24 cellular contexts compared by ENCODE assay signal in genomic region chr14:57403521-57403864, GRCh38.
"Had no signal": no experiment of that assay in that cellular context is flagged by ENCODE, and none has a peak within 500 bp of the region (broad histone marks: within the 10 kb centered on the region; RNA-seq: fewer than 3 reads in every experiment).

No MANE protein-coding gene starts in this region.

- H3K9me3 Mint-ChIP-seq: activated naive CD4-positive, alpha-beta T cell treated with anti-CD3 and anti-CD28 coated beads, Interleukin-2, amount 10 ng/mL, durations not matched to agents 7 days and 5 days; dendritic cell treated with granulocyte-macrophage colony-stimulating factor and Interleukin-4, amounts not matched to agents 40 ng/mL and 50 ng/mL, for 4 days; naive thymus-derived CD8-positive, alpha-beta T cell; neural crest cell; WTC11 had no signal

- H3K9me3 ChIP-seq: esophagus squamous epithelium, thoracic aorta had no signal

- H3K4me1 Mint-ChIP-seq: neural crest cell, WTC11 had no signal

- H2AFZ ChIP-seq: parathyroid adenoma had no signal

- H3K27me3 ChIP-seq: esophagus squamous epithelium had no signal

- DNase-seq: activated CD4-positive, alpha-beta T cell treated with anti-CD3 and anti-CD28 coated beads for 1 hour; activated CD4-positive, alpha-beta T cell treated with anti-CD3 and anti-CD28 coated beads, Interleukin-2, amount 50 U/mL, for 1 hour; activated CD8-positive, alpha-beta memory T cell treated with anti-CD3 and anti-CD28 coated beads for 24 hours; activated effector memory CD4-positive, alpha-beta T cell treated with anti-CD3 and anti-CD28 coated beads, Interleukin-2, amount 50 U/mL, for 16 hours; activated naive CD4-positive, alpha-beta T cell treated with anti-CD3 and anti-CD28 coated beads, Interleukin-2, amount 10 ng/mL, durations not matched to agents 7 days and 5 days; amygdala; central memory CD4-positive, alpha-beta T cell; esophagus squamous epithelium; head of caudate nucleus; hippocampal formation; midbrain; naive thymus-derived CD8-positive, alpha-beta T cell; nucleus accumbens; stimulated activated CD4-positive, alpha-beta T cell treated with anti-CD3 and anti-CD28 coated beads, Interleukin-15, amount 100 ng/mL, for 24 hours; stimulated activated CD4-positive, alpha-beta T cell treated with anti-CD3 and anti-CD28 coated beads, Interleukin-2, amount 100 ng/mL, for 24 hours; stimulated activated naive CD8-positive, alpha-beta T cell treated with anti-CD3 and anti-CD28 coated beads, Interleukin-15, Interleukin-2, amounts not matched to agents 100 U/mL and 50 U/mL, for 24 hours; trophoblast cell had no signal

- H3K4me3 ChIP-seq: esophagus squamous epithelium, thoracic aorta had no signal

- H3K27me3 Mint-ChIP-seq: activated naive CD4-positive, alpha-beta T cell treated with anti-CD3 and anti-CD28 coated beads, Interleukin-2, amount 10 ng/mL, durations not matched to agents 7 days and 5 days; dendritic cell treated with granulocyte-macrophage colony-stimulating factor and Interleukin-4, amounts not matched to agents 40 ng/mL and 50 ng/mL, for 4 days; naive thymus-derived CD8-positive, alpha-beta T cell had no signal

- H3K9ac ChIP-seq: parathyroid adenoma had no signal

- H3K27ac ChIP-seq: epithelial cell of prostate, esophagus squamous epithelium, parathyroid adenoma, thoracic aorta had no signal

- ATAC-seq: naive thymus-derived CD8-positive, alpha-beta T cell; right cardiac atrium; stimulated activated naive CD8-positive, alpha-beta T cell treated with anti-CD3 and anti-CD28 coated beads, Interleukin-15, Interleukin-2, amounts not matched to agents 100 U/mL and 50 U/mL, for 24 hours; WTC11 had no signal

- H3K4me3 Mint-ChIP-seq: activated naive CD4-positive, alpha-beta T cell treated with anti-CD3 and anti-CD28 coated beads, Interleukin-2, amount 10 ng/mL, durations not matched to agents 7 days and 5 days; dendritic cell treated with granulocyte-macrophage colony-stimulating factor and Interleukin-4, amounts not matched to agents 40 ng/mL and 50 ng/mL, for 4 days; neural crest cell; WTC11 had no signal

- H3K27ac Mint-ChIP-seq: activated naive CD4-positive, alpha-beta T cell treated with anti-CD3 and anti-CD28 coated beads, Interleukin-2, amount 10 ng/mL, durations not matched to agents 7 days and 5 days; dendritic cell treated with granulocyte-macrophage colony-stimulating factor and Interleukin-4, amounts not matched to agents 40 ng/mL and 50 ng/mL, for 4 days; naive thymus-derived CD8-positive, alpha-beta T cell; WTC11 had no signal
